17 cellular contexts compared by ENCODE assay signal in genomic region chr12:123029550-123029949, GRCh38. TPM values are rescaled to one million over a fixed set of nuclear protein-coding genes. Genes with fewer than 3 reads are reported as not detected.
A peak's percentile ranks its signal among the peaks of the same experiment; 100 is the strongest.
DNase-seq lines count a peak whose midpoint lies in the region; ATAC-seq and TF ChIP-seq lines count a peak whose summit lies in the region.
"Had no signal": no experiment of that assay in that cellular context is flagged by ENCODE, and none has a peak within 500 bp of the region (broad histone marks: within the 10 kb centered on the region; RNA-seq: fewer than 3 reads in every experiment).

No MANE protein-coding gene starts in this region.

- no peak overlapping the region for H3K27ac ChIP-seq in HEK293 (ENCODE audit: extremely low read depth, low read depth, low read length)
- H3K27ac ChIP-seq in neuronal stem cell (replicated peaks; ENCODE audit: low read length): no peak overlapping the region
- H3K27ac ChIP-seq: C4-2B, GM23248 had no signal

- H2BK12ac ChIP-seq in neuronal stem cell (ENCODE audit: low read length): no peak overlapping the region

- H3K36me3 Mint-ChIP-seq in activated naive CD8-positive, alpha-beta T cell: peaks cover 8% of the 10 kb centered on the region
- peaks cover 8% of the 10 kb centered on the region for H3K36me3 Mint-ChIP-seq in activated naive CD8-positive, alpha-beta T cell treated with anti-CD3 and anti-CD28 coated beads, Interleukin-2, amount 50 U/mL, for 24 hours (ENCODE audit: low read depth)
- no peaks in the 10 kb centered on the region for H3K36me3 Mint-ChIP-seq in glutamatergic neuron (ENCODE audit: unreplicated experiment)
- H3K36me3 Mint-ChIP-seq in CD14-positive monocyte: peaks cover 0 to 2% of the 10 kb centered on the region in 2 donors

- H4K8ac ChIP-seq in neuronal stem cell (ENCODE audit: low read depth, low read length): no peak overlapping the region

- H3K9me3 ChIP-seq in HEK293 (ENCODE audit: control insufficient read depth, insufficient read depth, low read depth, low read length) (no peaks in the 10 kb centered on the region), neuronal stem cell (replicated peaks in 1 of 2; ENCODE audit: control insufficient read depth in 2 of 2, insufficient read depth in 1 of 2, low read depth in 1 of 2, low read length in 2 of 2) (no peaks in the 10 kb centered on the region)
- H3K9me3 ChIP-seq: Caco-2 had no signal

- ATAC-seq in activated naive CD8-positive, alpha-beta T cell treated with anti-CD3 and anti-CD28 coated beads, Interleukin-2, amount 50 U/mL, for 24 hours: no peak
- no peak for ATAC-seq in HG03045 (IDR thresholded peaks at IDR 0.05; ENCODE audit: unreplicated experiment)
- ATAC-seq: K562 had no signal

- no peak overlapping the region for H3K4me3 Mint-ChIP-seq in activated naive CD8-positive, alpha-beta T cell
- H3K4me3 Mint-ChIP-seq in activated naive CD8-positive, alpha-beta T cell treated with anti-CD3 and anti-CD28 coated beads, Interleukin-2, amount 50 U/mL, for 24 hours: no peak overlapping the region
- H3K4me3 Mint-ChIP-seq in glutamatergic neuron (ENCODE audit: unreplicated experiment) (peak overlapping the region; percentile 46), CD14-positive monocyte (no peak overlapping the region)
- H3K4me3 Mint-ChIP-seq: CD8-positive, alpha-beta memory T cell had no signal

- no peak for DNase-seq in activated naive CD8-positive, alpha-beta T cell treated with anti-CD3 and anti-CD28 coated beads, Interleukin-2, amount 50 U/mL, for 24 hours
- no peak for DNase-seq in glutamatergic neuron
- DNase-seq in neuronal stem cell (ENCODE audit: low spot score): no peak
- no peak for DNase-seq in ACHN
- DNase-seq in CD14-positive monocyte (ENCODE audit: low spot score): no peak
- DNase-seq: 8988T; Caco-2; CD8-positive, alpha-beta memory T cell; DND-41; GDM1; GM23248; H7 had no signal

- H2AK5ac ChIP-seq in neuronal stem cell (ENCODE audit: low read depth, low read length): no peak overlapping the region

- POLR2A ChIA-PET in HEK293 (lab: Yijun Ruan, JAX): no interaction called here

- CTCF ChIA-PET in HEK293 (lab: Yijun Ruan, JAX): interaction anchor here (0.6 kb wide), 1 partner anchor 873 kb away, joined by 4 read pairs; no protein-coding TSS in a partner anchor

- H2AFZ ChIP-seq in neuronal stem cell (ENCODE audit: low read length): no peak overlapping the region
- H2AFZ ChIP-seq: GM23248 had no signal

- in situ Hi-C loops in ACHN (cut with HindIII; ENCODE audit: low pct_ligation_motif_present, low pct_unique_long_range_greater_than_20kb, low sequenced_read_pairs): loop anchor here (25.0 kb wide), 1 partner anchor 208 kb away; the partner anchor contains the start of genes MPHOSPH9 and MTRFR

- H3K4me1 ChIP-seq in HEK293 (ENCODE audit: control insufficient read depth, insufficient read depth, low read length) (0 out of 2 replicates have a peak, but pooled peaks cover 2% of the 10 kb centered on the region), neuronal stem cell (ENCODE audit: control insufficient read depth in 2 of 2, insufficient read depth in 1 of 2, low read depth in 1 of 2, low read length in 2 of 2) (no peaks in the 10 kb centered on the region)
- H3K4me1 ChIP-seq: Caco-2 had no signal

- H4K91ac ChIP-seq in neuronal stem cell (ENCODE audit: low read depth, low read length, poor library complexity): no peak overlapping the region

- H3K36me3 ChIP-seq in HEK293 (ENCODE audit: control insufficient read depth in 2 of 2, insufficient read depth in 1 of 2, low read length in 2 of 2): no peaks in the 10 kb centered on the region
- no peaks in the 10 kb centered on the region for H3K36me3 ChIP-seq in neuronal stem cell (replicated peaks in 1 of 2; ENCODE audit: control insufficient read depth in 2 of 2, insufficient read depth in 2 of 2, low read length in 2 of 2)

- H3K23ac ChIP-seq in neuronal stem cell (ENCODE audit: low read depth, low read length, poor library complexity): peak overlapping the region; percentile 26

- H3K27ac Mint-ChIP-seq in activated naive CD8-positive, alpha-beta T cell: peak overlapping the region; percentile 13
- H3K27ac Mint-ChIP-seq in activated naive CD8-positive, alpha-beta T cell treated with anti-CD3 and anti-CD28 coated beads, Interleukin-2, amount 50 U/mL, for 24 hours: no peak overlapping the region
- H3K27ac Mint-ChIP-seq in glutamatergic neuron (ENCODE audit: unreplicated experiment): no peak overlapping the region
- no peak overlapping the region for H3K27ac Mint-ChIP-seq in CD14-positive monocyte

- H3K4me3 ChIP-seq in HEK293 (ENCODE audit: low read depth, low read length): no peak overlapping the region
- no peak overlapping the region for H3K4me3 ChIP-seq in neuronal stem cell (ENCODE audit: low read length in 2 of 2)
- H3K4me3 ChIP-seq: GM23248, K562 had no signal

- H3K79me1 ChIP-seq in neuronal stem cell (ENCODE audit: low read depth, low read length): peaks cover 2% of the 10 kb centered on the region

- H3K27me3 ChIP-seq in neuronal stem cell (ENCODE audit: control insufficient read depth in 3 of 3, insufficient read depth in 3 of 3, low read depth in 1 of 3, low read length in 3 of 3): no peaks in the 10 kb centered on the region

- H3K4me1 Mint-ChIP-seq in activated naive CD8-positive, alpha-beta T cell (ENCODE audit: low read depth): peaks cover 29% of the 10 kb centered on the region
- peaks cover 30% of the 10 kb centered on the region for H3K4me1 Mint-ChIP-seq in activated naive CD8-positive, alpha-beta T cell treated with anti-CD3 and anti-CD28 coated beads, Interleukin-2, amount 50 U/mL, for 24 hours
- peaks cover 8% of the 10 kb centered on the region for H3K4me1 Mint-ChIP-seq in glutamatergic neuron (ENCODE audit: low read depth, unreplicated experiment)
- H3K4me1 Mint-ChIP-seq in CD14-positive monocyte: peaks cover 21% of the 10 kb centered on the region

- no peak overlapping the region for H2BK5ac ChIP-seq in neuronal stem cell (ENCODE audit: low read length)

- H3K4me2 ChIP-seq in neuronal stem cell (ENCODE audit: insufficient read depth, low read length, poor library complexity, severe bottlenecking): no peak overlapping the region

- H2BK120ac ChIP-seq in neuronal stem cell (ENCODE audit: low read depth, low read length): no peak overlapping the region

- H3K14ac ChIP-seq in neuronal stem cell (ENCODE audit: low read length): no peak overlapping the region

- peak overlapping the region; percentile 50 for H3K9ac ChIP-seq in neuronal stem cell (ENCODE audit: low read depth, low read length, poor library complexity)
- H3K9ac ChIP-seq: GM23248 had no signal

- no peak overlapping the region for H2BK15ac ChIP-seq in neuronal stem cell (ENCODE audit: low read length)

- H3K9me3 Mint-ChIP-seq in activated naive CD8-positive, alpha-beta T cell (ENCODE audit: low read depth): no peaks in the 10 kb centered on the region
- H3K9me3 Mint-ChIP-seq in activated naive CD8-positive, alpha-beta T cell treated with anti-CD3 and anti-CD28 coated beads, Interleukin-2, amount 50 U/mL, for 24 hours: no peaks in the 10 kb centered on the region
- H3K9me3 Mint-ChIP-seq in glutamatergic neuron (ENCODE audit: unreplicated experiment): no peaks in the 10 kb centered on the region
- H3K9me3 Mint-ChIP-seq in CD14-positive monocyte: peaks cover 0 to 3% (median 0%) of the 10 kb centered on the region in 7 donors
- H3K9me3 Mint-ChIP-seq: CD8-positive, alpha-beta memory T cell had no signal

- no peaks in the 10 kb centered on the region for H3K27me3 Mint-ChIP-seq in activated naive CD8-positive, alpha-beta T cell
- H3K27me3 Mint-ChIP-seq in activated naive CD8-positive, alpha-beta T cell treated with anti-CD3 and anti-CD28 coated beads, Interleukin-2, amount 50 U/mL, for 24 hours: no peaks in the 10 kb centered on the region
- peaks cover 2% of the 10 kb centered on the region for H3K27me3 Mint-ChIP-seq in glutamatergic neuron (ENCODE audit: unreplicated experiment)
- peaks cover 0 to 2% (median 1%) of the 10 kb centered on the region in 3 donors for H3K27me3 Mint-ChIP-seq in CD14-positive monocyte (ENCODE audit: low read depth in 3 of 3)
- H3K27me3 Mint-ChIP-seq: CD8-positive, alpha-beta memory T cell had no signal

- no peak overlapping the region for H3K18ac ChIP-seq in neuronal stem cell (ENCODE audit: low read length)

- no peak overlapping the region for H3K4ac ChIP-seq in neuronal stem cell (ENCODE audit: low read length)

- TF ChIP-seq CTCF in HEK293 (tag by site-specific recombination; IDR thresholded peaks at IDR 0.05) (no peak), glutamatergic neuron (IDR thresholded peaks at IDR 0.05; ENCODE audit: partially characterized antibody, unreplicated experiment) (no peak), CD14-positive monocyte (IDR thresholded peaks at IDR 0.05) (no peak)

- intact Hi-C loops in CD14-positive monocyte (cut with micrococcal nuclease): no loop called here

TF ChIP-seq in HEK293, 187 proteins besides CTCF, POLR2A, EP300 and RAD21 (continues in another document):
- no peak for TF ChIP-seq PRDM4 (tag by site-specific recombination; IDR thresholded peaks at IDR 0.05)
- TF ChIP-seq ZBTB8A (tag by site-specific recombination; IDR thresholded peaks at IDR 0.05): no peak
- no peak for TF ChIP-seq ZNF747 (tag by site-specific recombination; IDR thresholded peaks at IDR 0.05)

RNA-seq across cellular contexts. Expression of gene ARL6IP4, which starts 49.1 kb away (rescaled TPM):
- 122 TPM for total RNA-seq in glutamatergic neuron (ENCODE audit: unreplicated experiment)
- 134 TPM for polyA plus RNA-seq in neuronal stem cell (2013, experiment 1 of 2)
- polyA plus RNA-seq in neuronal stem cell (2013, experiment 2 of 2): 128 TPM
- 100 to 1,000 TPM; 152 to 167 TPM for polyA plus RNA-seq in CD14-positive monocyte

RNA-seq across cellular contexts. Expression of gene OGFOD2, which starts 54.5 kb away (rescaled TPM):
- total RNA-seq in glutamatergic neuron (ENCODE audit: unreplicated experiment): 15.3 TPM
- 6.9 TPM for polyA plus RNA-seq in neuronal stem cell (2013, experiment 1 of 2)
- polyA plus RNA-seq in neuronal stem cell (2013, experiment 2 of 2): 5.5 TPM
- 10 to 100 TPM; 13.0 to 13.6 TPM for polyA plus RNA-seq in CD14-positive monocyte
